In the genomic region with DNA sequence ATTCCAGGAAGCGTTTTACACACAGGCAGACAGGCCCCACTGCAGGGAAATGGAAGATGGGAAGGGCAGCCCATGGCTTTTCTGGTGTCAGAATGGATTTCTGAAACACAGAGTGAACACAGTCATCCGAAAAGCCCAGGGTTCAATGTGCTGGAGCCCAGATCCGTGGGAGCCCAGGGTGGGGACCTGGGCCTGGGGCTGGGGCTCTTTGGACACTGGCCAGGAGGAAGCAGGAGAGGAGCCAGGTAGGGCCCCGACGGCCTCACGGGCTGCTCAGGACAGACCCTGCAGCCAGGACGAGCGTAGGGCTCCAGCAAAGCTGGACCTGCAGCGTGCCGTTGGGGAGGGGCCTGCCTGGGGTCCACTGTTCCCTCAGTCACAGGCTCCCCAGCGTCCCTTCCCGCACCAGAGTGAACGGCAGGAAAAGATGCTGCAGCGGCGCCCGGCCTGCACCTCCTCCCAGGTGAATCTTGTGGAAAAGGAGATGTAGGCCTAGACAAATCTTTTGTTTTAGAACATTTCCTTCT, we compare ENCODE assay signal across 15 cellular contexts.
DNase-seq lines count a peak whose midpoint lies in the region; ATAC-seq and TF ChIP-seq lines count a peak whose summit lies in the region.
"Had no signal": no experiment of that assay in that cellular context is flagged by ENCODE, and none has a peak within 500 bp of the region (broad histone marks: within the 10 kb centered on the region; RNA-seq: fewer than 3 reads in every experiment).

No MANE protein-coding gene starts in this region.

- peak overlapping the region; percentile 66; the same call in 1 of the 2 replicates for H3K4me2 ChIP-seq in BLaER1
- peak overlapping the region in 7 of 11 experiments; percentile 10 to 72 (median 51); a peak in 7 of 22 replicates for H3K4me2 ChIP-seq in BLaER1 treated with 17β-estradiol and CSF1 and Interleukin-3, amounts not matched to agents 10 nM and 100 nM

- H3K27ac ChIP-seq in BLaER1 (no peak overlapping the region), RWPE2 (ENCODE audit: poor library complexity, severe bottlenecking) (no peak overlapping the region), caudate nucleus (ENCODE audit: low read depth, low read length) (no peak overlapping the region)
- H3K27ac ChIP-seq in BLaER1 treated with 17β-estradiol and CSF1 and Interleukin-3, amounts not matched to agents 10 nM and 100 nM, result no peak overlapping the region

- peaks cover 46% of the 10 kb centered on the region for H3K9me3 ChIP-seq in BLaER1
- peaks cover 39 to 84% (median 55%) of the 10 kb centered on the region in 11 experiments for H3K9me3 ChIP-seq in BLaER1 treated with 17β-estradiol and CSF1 and Interleukin-3, amounts not matched to agents 10 nM and 100 nM (replicated peaks in 1 of 11)
- peaks cover 11% of the 10 kb centered on the region for H3K9me3 ChIP-seq in RWPE2 (ENCODE audit: severe bottlenecking)

- H3K27me3 ChIP-seq in BLaER1 (no peaks in the 10 kb centered on the region), RWPE2 (ENCODE audit: insufficient read depth, poor library complexity, severe bottlenecking) (no peaks in the 10 kb centered on the region)
- no peaks in the 10 kb centered on the region for H3K27me3 ChIP-seq in BLaER1 treated with 17β-estradiol and CSF1 and Interleukin-3, amounts not matched to agents 10 nM and 100 nM

- H3K4me1 ChIP-seq in BLaER1 (peaks cover 21% of the 10 kb centered on the region), RWPE2 (ENCODE audit: insufficient read depth, poor library complexity, severe bottlenecking) (no peaks in the 10 kb centered on the region)
- peaks cover 0 to 23% (median 15%) of the 10 kb centered on the region in 10 experiments; a peak in 15 of 20 replicates for H3K4me1 ChIP-seq in BLaER1 treated with 17β-estradiol and CSF1 and Interleukin-3, amounts not matched to agents 10 nM and 100 nM

- no peak for ATAC-seq in RWPE2 (ENCODE audit: low read depth)
- ATAC-seq in HG03432 (IDR thresholded peaks at IDR 0.05; ENCODE audit: unreplicated experiment), result no peak
- ATAC-seq in GM19467 (IDR thresholded peaks at IDR 0.05; ENCODE audit: unreplicated experiment), result no peak
- ATAC-seq: HCT116 had no signal

- H4K20me1 ChIP-seq in BLaER1, result no peaks in the 10 kb centered on the region
- H4K20me1 ChIP-seq in BLaER1 treated with 17β-estradiol and CSF1 and Interleukin-3, amounts not matched to agents 10 nM and 100 nM, result no peaks in the 10 kb centered on the region

- in situ Hi-C loops in GM13977 (cut with MboI; ENCODE audit: low pct_unique_long_range_greater_than_20kb, low sequenced_read_pairs, unreplicated experiment), result no loop called here

- TF ChIP-seq CTCF in GM13977 (IDR thresholded peaks at IDR 0.05; ENCODE audit: extremely low read depth, insufficient read depth, missing control alignments), result no peak
- no peak for TF ChIP-seq CTCF in RWPE2 (IDR thresholded peaks at IDR 0.05; ENCODE audit: poor library complexity, severe bottlenecking)

- H3K9ac ChIP-seq in BLaER1, result no peak overlapping the region
- no peak overlapping the region for H3K9ac ChIP-seq in BLaER1 treated with 17β-estradiol and CSF1 and Interleukin-3, amounts not matched to agents 10 nM and 100 nM

- DNase-seq in GM13977 (ENCODE audit: low spot score), result peak; percentile 4
- DNase-seq in RWPE2 (ENCODE audit: low spot score), result peak; percentile 81
- no peak for DNase-seq in activated CD4-positive, alpha-beta T cell treated with anti-CD3 and anti-CD28 coated beads, Interleukin-2, amount 50 U/mL, for 48 hours
- DNase-seq in caudate nucleus (lab: John Stamatoyannopoulos, UW), result no peak
- DNase-seq: CD4-positive, alpha-beta T cell; CD8-positive, alpha-beta memory T cell; DMS53; DMS79 treated with DMSO at 0.1 percent for 48 hours; GF-D8; H9 had no signal

- H3K36me3 ChIP-seq in BLaER1 (no peaks in the 10 kb centered on the region), RWPE2 (ENCODE audit: low read depth) (no peaks in the 10 kb centered on the region)
- peaks cover 0 to 3% (median 0%) of the 10 kb centered on the region in 11 experiments; a peak in 2 of 22 replicates for H3K36me3 ChIP-seq in BLaER1 treated with 17β-estradiol and CSF1 and Interleukin-3, amounts not matched to agents 10 nM and 100 nM

- no peak overlapping the region for H3K4me3 ChIP-seq in BLaER1
- no peak overlapping the region for H3K4me3 ChIP-seq in BLaER1 treated with 17β-estradiol and CSF1 and Interleukin-3, amounts not matched to agents 10 nM and 100 nM
- H3K4me3 ChIP-seq in RWPE2 (ENCODE audit: severe bottlenecking), result no peak overlapping the region

Comparison
In these comparisons a context has a peak if more than half of its experiments do, and no peak if none do; other contexts are left out.
1. DNase-seq: peak in GM13977 (single experiment) and RWPE2 (single experiment); none in activated CD4-positive, alpha-beta T cell treated with anti-CD3 and anti-CD28 coated beads, Interleukin-2, amount 50 U/mL, for 48 hours (0 of 2) and caudate nucleus (0 of 61).